ENCODE assay signal across 14 cellular contexts in genomic region chr17:82830249-82830661, GRCh38. TPM values are rescaled to one million over a fixed set of nuclear protein-coding genes. Genes with fewer than 3 reads are reported as not detected.
A peak's percentile ranks its signal among the peaks of the same experiment; 100 is the strongest.
DNase-seq lines count a peak whose midpoint lies in the region; ATAC-seq, FAIRE-seq and TF ChIP-seq lines count a peak whose summit lies in the region.
"Had no signal": no experiment of that assay in that cellular context is flagged by ENCODE, and none has a peak within 500 bp of the region (broad histone marks: within the 10 kb centered on the region; RNA-seq: fewer than 3 reads in every experiment).

No MANE protein-coding gene starts in this region.

- no peak for FAIRE-seq in urothelium cell line (lab: Jason Lieb, UNC)
- FAIRE-seq: RCC 7860 had no signal

- in situ Hi-C loops in G401 (cut with HindIII; ENCODE audit: low sequenced_read_pairs): no loop called here

- peak; percentile 36 for ATAC-seq in foreskin keratinocyte

- peak overlapping the region; percentile 50 for H3K27ac ChIP-seq in foreskin keratinocyte

- no peaks in the 10 kb centered on the region for H3K27me3 ChIP-seq in foreskin keratinocyte

- intact Hi-C loops in posterior vena cava (cut with DNase I): no loop called here

- no peak for TF ChIP-seq CTCF in foreskin keratinocyte (conservative IDR thresholded peaks at IDR 0.05)

- DNase-seq in G401 (ENCODE audit: low spot score) (peak; percentile 33), foreskin keratinocyte (peak in 1 of 2 donors; percentile 26), posterior vena cava (ENCODE audit: low spot score) (peak; percentile 85), urothelium cell line (ENCODE audit: low spot score) (no peak), medulla oblongata (ENCODE audit: extremely low spot score) (no peak)
- no peak for DNase-seq in stimulated activated CD4-positive, alpha-beta T cell treated with anti-CD3 and anti-CD28 coated beads, Interleukin-12 subunit alpha, Interleukin-12 subunit beta, amount 100 ng/mL, for 4 hours
- DNase-seq in activated CD4-positive, alpha-beta T cell treated with anti-CD3 and anti-CD28 coated beads, Interleukin-2, amount 50 U/mL, for 48 hours: no peak
- DNase-seq: activated CD4-positive, alpha-beta memory T cell treated with anti-CD3 and anti-CD28 coated beads, Interleukin-2, amount 10 ng/mL, durations not matched to agents 7 days and 5 days; activated gamma-delta T cell; CD4-positive, CD25-positive, alpha-beta regulatory T cell had no signal

- H3K4me1 ChIP-seq in foreskin keratinocyte: peaks cover 4% of the 10 kb centered on the region

TF ChIP-seq in PFSK-1, 5 proteins besides CTCF, POLR2A, EP300 and RAD21:
- no peak for TF ChIP-seq TAF1 (IDR thresholded peaks at IDR 0.05; ENCODE audit: borderline replicate concordance, insufficient read depth, low read length)
- peak; percentile 41; the same call in 1 of the 2 replicates for TF ChIP-seq POLR2AphosphoS5 (IDR thresholded peaks at IDR 0.05; ENCODE audit: low read depth, low read length)
- TF ChIP-seq FOXP2 (optimal IDR thresholded peaks at IDR 0.05; ENCODE audit: borderline replicate concordance, extremely low read depth, extremely low read length, insufficient read depth): peak; percentile 91
- 0 out of 2 replicates have a peak, but pooled peaks have one; percentile 28 for TF ChIP-seq SIN3A (IDR thresholded peaks at IDR 0.05; ENCODE audit: borderline replicate concordance, insufficient read depth, low read length)
- TF ChIP-seq REST (IDR thresholded peaks at IDR 0.05; ENCODE audit: insufficient read depth in 1 of 2, low read depth in 2 of 2, low read length in 2 of 2): no peak
TF ChIP-seq in PFSK-1: peak in this region for 3.

RNA-seq across cellular contexts. Expression of gene ZNF750, which starts 9.6 kb away (rescaled TPM):
- total RNA-seq in G401 (2014; rRNA removed; shearing (Covaris generic)): not detected in 2 replicates
- polyA plus RNA-seq in PFSK-1 (2012; ENCODE audit: insufficient read length, low read depth): 2.8 TPM
- total RNA-seq in foreskin keratinocyte (0.18 and 0.27 TPM in 2 replicates), posterior vena cava (not detected)
- 0.12 TPM in 2 replicates for polyA plus RNA-seq in foreskin keratinocyte
- total RNA-seq: activated CD4-positive, alpha-beta memory T cell treated with anti-CD3 and anti-CD28 coated beads, Interleukin-2, amount 10 ng/mL, durations not matched to agents 7 days and 5 days; CD4-positive, CD25-positive, alpha-beta regulatory T cell; LHCN-M2; subcutaneous adipose tissue had no signal

Comparison
In these comparisons a context has a peak if more than half of its experiments do, and no peak if none do; other contexts are left out.
1. DNase-seq: peak in G401 (single experiment) and posterior vena cava (single experiment); none in urothelium cell line (single experiment), stimulated activated CD4-positive, alpha-beta T cell treated with anti-CD3 and anti-CD28 coated beads, Interleukin-12 subunit alpha, Interleukin-12 subunit beta, amount 100 ng/mL, for 4 hours (single experiment), activated CD4-positive, alpha-beta T cell treated with anti-CD3 and anti-CD28 coated beads, Interleukin-2, amount 50 U/mL, for 48 hours (0 of 2) and medulla oblongata (single experiment).